10 cellular contexts compared by ENCODE assay signal in the genomic region with DNA sequence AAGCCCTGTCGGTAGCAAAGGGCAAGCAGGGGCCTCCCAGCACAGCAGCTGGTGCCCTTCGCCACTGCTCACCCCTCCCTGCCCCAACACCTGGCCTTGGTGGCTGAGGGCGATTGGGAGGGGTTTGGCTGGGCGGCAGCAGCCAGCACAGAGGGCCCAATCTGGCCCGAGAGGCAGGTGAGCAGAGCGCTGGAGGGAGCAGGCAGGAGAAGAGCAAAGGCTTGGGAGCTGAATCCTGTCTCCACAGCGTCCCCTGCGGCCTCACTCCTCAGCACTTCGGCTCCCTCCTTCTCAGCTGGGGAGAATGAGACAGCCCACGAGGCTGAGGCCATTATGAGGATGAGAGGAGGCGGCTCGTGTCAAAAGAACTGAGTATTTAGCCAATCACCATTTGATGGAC.
DNase-seq lines count a peak whose midpoint lies in the region; ATAC-seq and TF ChIP-seq lines count a peak whose summit lies in the region.
"Had no signal": no experiment of that assay in that cellular context is flagged by ENCODE, and none has a peak within 500 bp of the region (broad histone marks: within the 10 kb centered on the region; RNA-seq: fewer than 3 reads in every experiment).

No MANE protein-coding gene starts in this region.

- peaks cover 54% of the 10 kb centered on the region for H3K4me1 Mint-ChIP-seq in stimulated activated memory B cell treated with anti-CD40 and anti-IgM and Interleukin-4, amounts not matched to agents 10 μg/mL and 1 μg/mL and 100 μg/mL, for 72 hours
- peaks cover 42% of the 10 kb centered on the region for H3K4me1 Mint-ChIP-seq in activated CD4-positive, alpha-beta memory T cell treated with anti-CD3 and anti-CD28 coated beads, Interleukin-2, amount 10 ng/mL, durations not matched to agents 7 days and 5 days

- DNase-seq in heart left ventricle, result peak in 2 of 5 donors; percentile 36 to 54
- DNase-seq in Right ventricle myocardium superior, result no peak
- peak; percentile 63 for DNase-seq in NT2/D1 (ENCODE audit: low read depth, low spot score)
- no peak for DNase-seq in foreskin keratinocyte
- no peak for DNase-seq in activated CD4-positive, alpha-beta memory T cell treated with anti-CD3 and anti-CD28 coated beads, Interleukin-2, amount 10 ng/mL, durations not matched to agents 7 days and 5 days
- DNase-seq: KG1 had no signal

- no peak for TF ChIP-seq POLR2A in heart left ventricle (IDR thresholded peaks at IDR 0.05)

- H3K9me3 Mint-ChIP-seq in stimulated activated memory B cell treated with anti-CD40 and anti-IgM and Interleukin-4, amounts not matched to agents 10 μg/mL and 1 μg/mL and 100 μg/mL, for 72 hours, result no peaks in the 10 kb centered on the region
- no peaks in the 10 kb centered on the region for H3K9me3 Mint-ChIP-seq in activated CD4-positive, alpha-beta memory T cell treated with anti-CD3 and anti-CD28 coated beads, Interleukin-2, amount 10 ng/mL, durations not matched to agents 7 days and 5 days
- H3K9me3 Mint-ChIP-seq: T-helper 1 cell treated with Interleukin-12 subunit alpha and Interleukin-12 subunit beta and Interleukin-4 antibody, amounts not matched to agents 30 μg/mL and 1 μg/mL, for 36 hours had no signal

- H3K4me1 ChIP-seq in heart left ventricle (peaks cover 0 to 52% (median 28%) of the 10 kb centered on the region in 12 donors), NT2/D1 (ENCODE audit: insufficient read depth, insufficient read length) (peaks cover 42% of the 10 kb centered on the region), foreskin keratinocyte (peaks cover 9% of the 10 kb centered on the region)

- peak overlapping the region; percentile 21 for H3K9ac ChIP-seq in NT2/D1 (ENCODE audit: insufficient read length, low read depth)

- H3K36me3 Mint-ChIP-seq in stimulated activated memory B cell treated with anti-CD40 and anti-IgM and Interleukin-4, amounts not matched to agents 10 μg/mL and 1 μg/mL and 100 μg/mL, for 72 hours, result no peaks in the 10 kb centered on the region
- no peaks in the 10 kb centered on the region for H3K36me3 Mint-ChIP-seq in activated CD4-positive, alpha-beta memory T cell treated with anti-CD3 and anti-CD28 coated beads, Interleukin-2, amount 10 ng/mL, durations not matched to agents 7 days and 5 days (ENCODE audit: low read depth)

- TF ChIP-seq CTCF in heart left ventricle (IDR thresholded peaks at IDR 0.05) (peak in 7 of 12 donors; percentile 9 to 39 (median 26)), foreskin keratinocyte (conservative IDR thresholded peaks at IDR 0.05) (peak; percentile 55)

- peak in 2 of 4 donors; percentile 23 to 34 for ATAC-seq in heart left ventricle
- no peak for ATAC-seq in Right ventricle myocardium superior (ENCODE audit: poor library complexity)
- ATAC-seq in foreskin keratinocyte, result peak; percentile 27
- no peak for ATAC-seq in stimulated activated memory B cell treated with anti-CD40 and anti-IgM and Interleukin-4, amounts not matched to agents 10 μg/mL and 1 μg/mL and 100 μg/mL, for 72 hours
- ATAC-seq in GM18868 (IDR thresholded peaks at IDR 0.05; ENCODE audit: unreplicated experiment), result no peak
- no peak for ATAC-seq in HG03045 (IDR thresholded peaks at IDR 0.05; ENCODE audit: unreplicated experiment)

- no peak overlapping the region for H3K4me3 ChIP-seq in heart left ventricle
- no peak overlapping the region for H3K4me3 ChIP-seq in NT2/D1 (ENCODE audit: insufficient read length, low read depth)

- peak overlapping the region; percentile 4 for H3K4me3 Mint-ChIP-seq in stimulated activated memory B cell treated with anti-CD40 and anti-IgM and Interleukin-4, amounts not matched to agents 10 μg/mL and 1 μg/mL and 100 μg/mL, for 72 hours
- no peak overlapping the region for H3K4me3 Mint-ChIP-seq in activated CD4-positive, alpha-beta memory T cell treated with anti-CD3 and anti-CD28 coated beads, Interleukin-2, amount 10 ng/mL, durations not matched to agents 7 days and 5 days
- H3K4me3 Mint-ChIP-seq: T-helper 1 cell treated with Interleukin-12 subunit alpha and Interleukin-12 subunit beta and Interleukin-4 antibody, amounts not matched to agents 30 μg/mL and 1 μg/mL, for 36 hours had no signal

- peaks cover 58% of the 10 kb centered on the region for H3K27me3 Mint-ChIP-seq in stimulated activated memory B cell treated with anti-CD40 and anti-IgM and Interleukin-4, amounts not matched to agents 10 μg/mL and 1 μg/mL and 100 μg/mL, for 72 hours
- no peaks in the 10 kb centered on the region for H3K27me3 Mint-ChIP-seq in activated CD4-positive, alpha-beta memory T cell treated with anti-CD3 and anti-CD28 coated beads, Interleukin-2, amount 10 ng/mL, durations not matched to agents 7 days and 5 days

- 68 to 84% (median 76%) methylated on average over 4 to 12 of the region's 12 CpGs for WGBS in heart left ventricle, 4 donors

- POLR2A ChIA-PET in activated CD4-positive, alpha-beta memory T cell treated with anti-CD3 and anti-CD28 coated beads, Interleukin-2, amount 10 ng/mL, durations not matched to agents 7 days and 5 days (lab: Charles Lee), result interaction anchor here (1.3 to 4.7 kb wide), 3 partner anchors 12 to 32 kb away, joined by 4 to 26 read pairs (median 25); no protein-coding TSS in a partner anchor

- intact Hi-C loops in heart left ventricle (cut with DNase I) (loop anchor here in 6 of 10 donors (10.0 kb wide), 2 partner anchors 134 to 214 kb away; a partner anchor contains a TSS), Right ventricle myocardium superior (cut with DNase I) (no loop called here)

- H3K27ac Mint-ChIP-seq in stimulated activated memory B cell treated with anti-CD40 and anti-IgM and Interleukin-4, amounts not matched to agents 10 μg/mL and 1 μg/mL and 100 μg/mL, for 72 hours, result peak overlapping the region; percentile 68
- no peak overlapping the region for H3K27ac Mint-ChIP-seq in activated CD4-positive, alpha-beta memory T cell treated with anti-CD3 and anti-CD28 coated beads, Interleukin-2, amount 10 ng/mL, durations not matched to agents 7 days and 5 days
- H3K27ac Mint-ChIP-seq: T-helper 1 cell treated with Interleukin-12 subunit alpha and Interleukin-12 subunit beta and Interleukin-4 antibody, amounts not matched to agents 30 μg/mL and 1 μg/mL, for 36 hours had no signal

- H3K27ac ChIP-seq in heart left ventricle (no peak overlapping the region), foreskin keratinocyte (no peak overlapping the region)

- H3K9me3 ChIP-seq in heart left ventricle (no peaks in the 10 kb centered on the region), NT2/D1 (ENCODE audit: insufficient read depth, low read length) (no peaks in the 10 kb centered on the region)

- no peaks in the 10 kb centered on the region for H3K36me3 ChIP-seq in heart left ventricle
- no peaks in the 10 kb centered on the region for H3K36me3 ChIP-seq in NT2/D1 (ENCODE audit: insufficient read depth, insufficient read length, low read length)

- H3K27me3 ChIP-seq in heart left ventricle (no peaks in the 10 kb centered on the region), NT2/D1 (ENCODE audit: insufficient read depth, insufficient read length) (peaks cover 3% of the 10 kb centered on the region), foreskin keratinocyte (peaks cover 5% of the 10 kb centered on the region)

- CTCF ChIA-PET in activated CD4-positive, alpha-beta memory T cell treated with anti-CD3 and anti-CD28 coated beads, Interleukin-2, amount 10 ng/mL, durations not matched to agents 7 days and 5 days (lab: Charles Lee), result interaction anchor here (1.2 to 5.2 kb wide), 5 partner anchors 11 to 150 kb away, joined by 3 to 105 read pairs (median 11); no protein-coding TSS in a partner anchor
